In the genomic region with DNA sequence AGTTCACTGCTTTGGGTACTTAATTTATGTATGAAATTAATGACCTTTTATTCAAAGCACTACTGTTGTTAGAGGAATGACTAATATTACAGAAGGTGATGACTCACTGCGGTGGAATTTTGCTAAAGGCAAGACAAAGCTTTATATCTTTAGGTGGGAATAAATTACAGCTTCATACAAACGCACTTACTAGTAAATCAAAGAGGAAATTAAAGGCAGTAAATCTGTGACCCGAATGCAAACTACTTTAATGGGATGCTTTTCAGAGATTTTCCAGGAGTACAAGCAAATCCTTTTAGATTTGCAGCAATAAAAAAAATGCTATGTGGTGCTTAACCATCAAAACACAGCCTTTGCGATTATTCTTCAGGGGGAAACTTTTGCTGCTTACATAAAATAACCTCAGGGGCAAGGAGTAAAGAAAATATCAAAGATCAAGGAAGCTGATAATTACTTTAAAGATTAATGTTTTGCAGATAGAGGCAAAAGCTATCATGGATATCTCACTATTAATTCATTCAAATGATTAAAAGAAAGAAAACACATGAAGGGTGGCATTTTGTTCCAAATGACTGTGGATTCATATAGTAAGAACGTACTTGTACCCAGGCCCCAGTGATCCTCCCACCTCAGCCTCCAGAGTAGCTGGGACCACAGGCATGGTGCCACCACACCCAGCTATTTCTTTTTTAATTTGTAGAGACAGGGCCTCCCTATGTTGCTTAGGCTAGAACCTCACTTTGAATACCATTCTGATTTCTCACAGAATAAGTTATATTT, we compare ENCODE assay signal across 1 cellular context.
A peak's percentile ranks its signal among the peaks of the same experiment; 100 is the strongest.
TF ChIP-seq lines count a peak whose summit lies in the region.

No MANE protein-coding gene starts in this region.

TF ChIP-seq in HEK293, 187 proteins besides CTCF, POLR2A, EP300 and RAD21 (continued from another document):
- TF ChIP-seq ZNF223 (tag by site-specific recombination; IDR thresholded peaks at IDR 0.05) (no peak), HIC1 (tag by site-specific recombination; IDR thresholded peaks at IDR 0.05) (peak; percentile 73), ZFP41 (tag by site-specific recombination; IDR thresholded peaks at IDR 0.05; ENCODE audit: borderline replicate concordance) (no peak), ZNF776 (tag by site-specific recombination; IDR thresholded peaks at IDR 0.05; ENCODE audit: borderline replicate concordance) (no peak), TSHZ1 (tag by site-specific recombination; IDR thresholded peaks at IDR 0.05; ENCODE audit: borderline replicate concordance) (peak; percentile 77; the same call in 1 of the 2 replicates), MZF1 (tag by site-specific recombination; IDR thresholded peaks at IDR 0.05; ENCODE audit: borderline replicate concordance) (no peak), KLF7 (tag by site-specific recombination; IDR thresholded peaks at IDR 0.05; ENCODE audit: borderline replicate concordance) (no peak), ZBTB7A (tag by site-specific recombination; IDR thresholded peaks at IDR 0.05; ENCODE audit: low read depth) (no peak), ZFHX2 (tag by site-specific recombination; conservative IDR thresholded peaks at IDR 0.05) (no peak), ZNF585B (tag by site-specific recombination; IDR thresholded peaks at IDR 0.05) (no peak), ZNF530 (tag by site-specific recombination; IDR thresholded peaks at IDR 0.05; ENCODE audit: low read depth) (no peak)
